Comparison of ENCODE assay signal across 9 cellular contexts in genomic region chr9:129334744-129335080, GRCh38.
DNase-seq lines count a peak whose midpoint lies in the region; ATAC-seq, FAIRE-seq and TF ChIP-seq lines count a peak whose summit lies in the region.
"Had no signal": no experiment of that assay in that cellular context is flagged by ENCODE, and none has a peak within 500 bp of the region (broad histone marks: within the 10 kb centered on the region; RNA-seq: fewer than 3 reads in every experiment).

No MANE protein-coding gene starts in this region.

- no peak overlapping the region for H3K4ac ChIP-seq in H9 (ENCODE audit: low read depth, low read length)

- H2BK15ac ChIP-seq in H9 (ENCODE audit: low read depth, low read length), result no peak overlapping the region

- H3T11ph ChIP-seq in H9 (ENCODE audit: low read length), result no peak overlapping the region

- H3K4me1 ChIP-seq in H9 (ENCODE audit: insufficient read depth, low read length), result peaks cover 8% of the 10 kb centered on the region; the same call in 1 of the 2 replicates
- peaks cover 19 to 64% (median 46%) of the 10 kb centered on the region in 6 donors for H3K4me1 ChIP-seq in spleen

- no peaks in the 10 kb centered on the region for H3K79me1 ChIP-seq in H9 (ENCODE audit: insufficient read depth, low read depth, low read length, poor library complexity, severe bottlenecking)

- no peaks in the 10 kb centered on the region for H3K27me3 ChIP-seq in H9 (ENCODE audit: insufficient read depth, low read length)
- H3K27me3 ChIP-seq in layer of hippocampus (ENCODE audit: control insufficient read depth, insufficient read depth, low read length), result no peaks in the 10 kb centered on the region
- peaks cover 0 to 44% (median 9%) of the 10 kb centered on the region in 7 donors for H3K27me3 ChIP-seq in spleen (replicated peaks in 1 of 7)

- no peak overlapping the region for H2AFZ ChIP-seq in H9 (ENCODE audit: low read length)

- H3K79me2 ChIP-seq in H9 (ENCODE audit: insufficient read depth, low read length), result no peaks in the 10 kb centered on the region

- H3K14ac ChIP-seq in H9 (ENCODE audit: insufficient read depth, low read length), result peak overlapping the region; percentile 66

- peak overlapping the region; percentile 11 for H3K9ac ChIP-seq in H9 (ENCODE audit: extremely low read depth, insufficient read length, low read length)

- H3K23ac ChIP-seq in H9 (ENCODE audit: insufficient read length, low read depth, low read length), result no peak overlapping the region

- no peak for TF ChIP-seq POLR2A in spleen (IDR thresholded peaks at IDR 0.05)

- peaks cover 3% of the 10 kb centered on the region for H3K23me2 ChIP-seq in H9 (ENCODE audit: insufficient read length, low read depth, low read length, poor library complexity, severe bottlenecking)

- no peak overlapping the region for H3K56ac ChIP-seq in H9 (ENCODE audit: insufficient read length, low read depth, low read length)

- no peaks in the 10 kb centered on the region for H4K20me1 ChIP-seq in H9 (ENCODE audit: control insufficient read depth, insufficient read depth, insufficient read length)

- ATAC-seq in GM21515 (IDR thresholded peaks at IDR 0.05; ENCODE audit: unreplicated experiment), result no peak

- H3K9me3 ChIP-seq in H9 (ENCODE audit: control insufficient read depth, low read depth, low read length) (no peaks in the 10 kb centered on the region), spleen (peaks cover 0 to 14% (median 13%) of the 10 kb centered on the region in 8 donors)

- no peak overlapping the region for H2BK20ac ChIP-seq in H9 (ENCODE audit: low read depth, low read length, poor library complexity, severe bottlenecking)

- no peak for FAIRE-seq in D721Med (lab: Jason Lieb, UNC)
- FAIRE-seq: colon had no signal

- no peak for DNase-seq in H9
- no peak for DNase-seq in spleen
- DNase-seq in midbrain (lab: John Stamatoyannopoulos, UW), result no peak
- DNase-seq in NCI-H1092 (lab: John Stamatoyannopoulos, UW), result no peak
- no peak for DNase-seq in D721Med (ENCODE audit: insufficient read length, low spot score)

- H2BK120ac ChIP-seq in H9 (ENCODE audit: low read depth, low read length, poor library complexity, severe bottlenecking), result no peak overlapping the region

- H3K18ac ChIP-seq in H9 (ENCODE audit: insufficient read length, low read depth, low read length), result peak overlapping the region; percentile 47

- H3K4me3 Mint-ChIP-seq in H9, result peak overlapping the region; percentile 53 to 70

- peak overlapping the region; percentile 32 for H4K91ac ChIP-seq in H9 (ENCODE audit: insufficient read length, low read depth, low read length)

- H3K36me3 ChIP-seq in spleen, result no peaks in the 10 kb centered on the region

- peak overlapping the region; percentile 5 for H2BK5ac ChIP-seq in H9 (ENCODE audit: insufficient read length, low read length)

- no peak overlapping the region for H4K8ac ChIP-seq in H9 (replicated peaks; ENCODE audit: insufficient read length, low read depth, low read length)

- TF ChIP-seq CTCF in H9 (conservative IDR thresholded peaks at IDR 0.05) (no peak), spleen (IDR thresholded peaks at IDR 0.05 in 8 of 11, conservative IDR thresholded peaks at IDR 0.05 in 3 of 11) (no peak), D721Med (IDR thresholded peaks at IDR 0.05; ENCODE audit: insufficient read depth, missing control alignments) (no peak)

- H3K4me3 ChIP-seq in spleen, result peak overlapping the region in 1 of 8 donors; percentile 58

- H3K27ac Mint-ChIP-seq in H9, result peak overlapping the region; percentile 98 to 99 (median 99)

- H2AK5ac ChIP-seq in H9 (ENCODE audit: insufficient read length, low read length), result no peak overlapping the region

- peaks cover 5 to 7% of the 10 kb centered on the region in 2 experiments; a peak in 3 of 5 replicates for H3K9me3 Mint-ChIP-seq in H9

- no peak overlapping the region for H4K5ac ChIP-seq in H9 (ENCODE audit: insufficient read length, low read depth, low read length)

- no CpG with 5 or more reads among the region's 2 CpGs for WGBS in H9 (ENCODE audit: extremely low coverage, insufficient read length, low lambda C conversion rate)
- WGBS in adipose tissue, 3 donors, result 26 to 34% (median 33%) methylated on average over 2 of the region's 2 CpGs
- 27 to 67% (median 41%) methylated on average over 2 of the region's 2 CpGs for WGBS in spleen, 5 donors

- no peaks in the 10 kb centered on the region; the same call in 1 of the 2 replicates for H3K27me3 Mint-ChIP-seq in H9 (ENCODE audit: low read depth)

- H3K27ac ChIP-seq in H9 (ENCODE audit: insufficient read length, low read depth, low read length) (peak overlapping the region; percentile 90), adipose tissue (ENCODE audit: low read depth, low read length) (peak overlapping the region; percentile 83), layer of hippocampus (ENCODE audit: low read depth, low read length) (peak overlapping the region; percentile 80), spleen (peak overlapping the region; percentile 9 to 90 (median 82))

- peaks cover 34 to 35% of the 10 kb centered on the region in 2 experiments for H3K4me1 Mint-ChIP-seq in H9

- peak overlapping the region; percentile 31 for H3K4me2 ChIP-seq in H9 (ENCODE audit: insufficient read depth, insufficient read length, low read length)

- intact Hi-C loops in spleen (cut with DNase I; ENCODE audit: low total_unique reads), result no loop called here

- peak overlapping the region; percentile 84 for H2BK12ac ChIP-seq in H9 (ENCODE audit: insufficient read length, low read depth, low read length)

- peaks cover 0 to 8% (median 7%) of the 10 kb centered on the region in 3 experiments; a peak in 4 of 7 replicates for H3K36me3 Mint-ChIP-seq in H9 (ENCODE audit: insufficient read depth in 1 of 3, low read depth in 3 of 3)
